Comparison of ENCODE assay signal across 8 cellular contexts in genomic region chr1:145985502-145986439, GRCh38. TPM values are rescaled to one million over a fixed set of nuclear protein-coding genes. Genes with fewer than 3 reads are reported as not detected.
DNase-seq lines count a peak whose midpoint lies in the region; ATAC-seq and TF ChIP-seq lines count a peak whose summit lies in the region.

No MANE protein-coding gene starts in this region.

- no peaks in the 10 kb centered on the region for H3K36me3 ChIP-seq in neuronal stem cell (replicated peaks in 1 of 2; ENCODE audit: control insufficient read depth in 2 of 2, insufficient read depth in 2 of 2, low read length in 2 of 2)

- H3K4me3 ChIP-seq in AG10803 (ENCODE audit: low read length) (no peak overlapping the region), neuronal stem cell (ENCODE audit: low read length in 2 of 2) (no peak overlapping the region), lower leg skin (ENCODE audit: low read depth, poor library complexity, severe bottlenecking) (no peak overlapping the region)

- H3K27me3 ChIP-seq in neuronal stem cell (ENCODE audit: control insufficient read depth in 3 of 3, insufficient read depth in 3 of 3, low read depth in 1 of 3, low read length in 3 of 3): no peaks in the 10 kb centered on the region

- peak overlapping the region; percentile 64 for H2AFZ ChIP-seq in neuronal stem cell (ENCODE audit: low read length)

- H3K79me1 ChIP-seq in neuronal stem cell (ENCODE audit: low read depth, low read length): no peaks in the 10 kb centered on the region

- no peak overlapping the region for H4K91ac ChIP-seq in neuronal stem cell (ENCODE audit: low read depth, low read length, poor library complexity)

- no peak overlapping the region for H3K4ac ChIP-seq in neuronal stem cell (ENCODE audit: low read length)

- TF ChIP-seq CTCF in AG10803 (conservative IDR thresholded peaks at IDR 0.05; ENCODE audit: low read length) (no peak), lower leg skin (IDR thresholded peaks at IDR 0.05) (no peak)

- H3K9me3 ChIP-seq in neuronal stem cell (replicated peaks in 1 of 2; ENCODE audit: control insufficient read depth in 2 of 2, insufficient read depth in 1 of 2, low read depth in 1 of 2, low read length in 2 of 2): no peaks in the 10 kb centered on the region

- TF ChIP-seq POLR2A in lower leg skin (IDR thresholded peaks at IDR 0.05): no peak

- ATAC-seq in esophagus mucosa (peak; percentile 53), GM18870 (IDR thresholded peaks at IDR 0.05; ENCODE audit: unreplicated experiment) (no peak)

- H3K23ac ChIP-seq in neuronal stem cell (ENCODE audit: low read depth, low read length, poor library complexity): no peak overlapping the region

- peaks cover 7 to 16% of the 10 kb centered on the region in 2 donors for H3K4me1 ChIP-seq in neuronal stem cell (ENCODE audit: control insufficient read depth in 2 of 2, insufficient read depth in 1 of 2, low read depth in 1 of 2, low read length in 2 of 2)

- H2BK12ac ChIP-seq in neuronal stem cell (ENCODE audit: low read length): no peak overlapping the region

- H2BK15ac ChIP-seq in neuronal stem cell (ENCODE audit: low read length): no peak overlapping the region

- peak; percentile 83 for DNase-seq in AG10803 (ENCODE audit: low read depth)
- DNase-seq in HT-29 (ENCODE audit: low spot score): peak; percentile 68
- DNase-seq in SKM-1 treated with dmso at 0.1 percent for 144 hours (lab: John Stamatoyannopoulos, UW; ENCODE audit: unreplicated experiment): peak; percentile 93
- DNase-seq in neuronal stem cell (ENCODE audit: low spot score): no peak
- no peak for DNase-seq in lower leg skin (ENCODE audit: low spot score in 2 of 2)
- no peak for DNase-seq in stimulated activated naive CD4-positive, alpha-beta T cell treated with Interleukin-2 at 50 U/mL for 16 hours (lab: John Stamatoyannopoulos, UW)

- H4K8ac ChIP-seq in neuronal stem cell (ENCODE audit: low read depth, low read length): no peak overlapping the region

- no peak overlapping the region for H3K27ac ChIP-seq in neuronal stem cell (replicated peaks; ENCODE audit: low read length)

- intact Hi-C loops in lower leg skin (cut with DNase I; ENCODE audit: low total_unique reads): no loop called here

- H2AK5ac ChIP-seq in neuronal stem cell (ENCODE audit: low read depth, low read length): no peak overlapping the region

- no peak overlapping the region for H2BK5ac ChIP-seq in neuronal stem cell (ENCODE audit: low read length)

- H2BK120ac ChIP-seq in neuronal stem cell (ENCODE audit: low read depth, low read length): no peak overlapping the region

- no peak overlapping the region for H3K9ac ChIP-seq in neuronal stem cell (ENCODE audit: low read depth, low read length, poor library complexity)

- no peak overlapping the region for H3K14ac ChIP-seq in neuronal stem cell (ENCODE audit: low read length)

- no peak overlapping the region for H3K4me2 ChIP-seq in neuronal stem cell (ENCODE audit: insufficient read depth, low read length, poor library complexity, severe bottlenecking)

- no CpG with 5 or more reads among the region's 15 CpGs for WGBS in neuronal stem cell (ENCODE audit: extremely low coverage in 2 of 2, insufficient read length in 2 of 2, insufficient replicate concordance in 1 of 2), 2 donors
- 27 to 31% methylated on average over 15 of the region's 15 CpGs for WGBS in lower leg skin, 2 donors

- H3K18ac ChIP-seq in neuronal stem cell (ENCODE audit: low read length): no peak overlapping the region

RNA-seq across cellular contexts. Expression of gene TXNIP, which starts 10.6 kb away (rescaled TPM):
- 30.1 and 46.6 TPM in 2 replicates for total RNA-seq in HT-29 (2014; rRNA removed; shearing (Covaris generic))
- total RNA-seq in esophagus mucosa: 77.7 TPM
- 111 TPM for polyA plus RNA-seq in neuronal stem cell (2013, experiment 1 of 2)
- 115 TPM for polyA plus RNA-seq in neuronal stem cell (2013, experiment 2 of 2)
- total RNA-seq in lower leg skin: 1,000 to 10,000 TPM; 2,445 to 6,877 (median 3,895) TPM

RNA-seq across cellular contexts. Expression of gene POLR3GL, which starts 21.3 kb away (rescaled TPM):
- 7.1 and 7.4 TPM in 2 replicates for total RNA-seq in HT-29 (2014; rRNA removed; shearing (Covaris generic))
- total RNA-seq in esophagus mucosa: 6.1 TPM
- polyA plus RNA-seq in neuronal stem cell (2013, experiment 1 of 2): 18.0 TPM
- polyA plus RNA-seq in neuronal stem cell (2013, experiment 2 of 2): 20.2 TPM
- total RNA-seq in lower leg skin: 10 to 100 TPM; 10.6 to 15.3 (median 14.2) TPM

RNA-seq across cellular contexts. Expression of gene ANKRD34A, which starts 21.4 kb away (rescaled TPM):
- total RNA-seq in HT-29 (2014; rRNA removed; shearing (Covaris generic)): 0.20 and 1.9 TPM in 2 replicates
- total RNA-seq in esophagus mucosa: 0.12 TPM
- 0.10 TPM for polyA plus RNA-seq in neuronal stem cell (2013, experiment 1 of 2)
- polyA plus RNA-seq in neuronal stem cell (2013, experiment 2 of 2): 0.10 TPM
- total RNA-seq in lower leg skin: 1 to 10 TPM in 1 of 4 donors, under 1 TPM in 3; 0.12 to 1.3 (median 0.39) TPM

RNA-seq across cellular contexts. Expression of gene LIX1L, which starts 28.0 kb away (rescaled TPM):
- 2.5 and 3.0 TPM in 2 replicates for total RNA-seq in HT-29 (2014; rRNA removed; shearing (Covaris generic))
- total RNA-seq in esophagus mucosa (4.3 TPM), lower leg skin (10 to 100 TPM in 1 of 4 donors, 1 to 10 TPM in 3; 4.6 to 14.2 (median 7.7) TPM)
- 17.1 TPM for polyA plus RNA-seq in neuronal stem cell (2013, experiment 1 of 2)
- 17.4 TPM for polyA plus RNA-seq in neuronal stem cell (2013, experiment 2 of 2)

RNA-seq across cellular contexts. Expression of gene HJV, which starts 35.8 kb away (rescaled TPM):
- total RNA-seq in HT-29 (2014; rRNA removed; shearing (Covaris generic)): not detected in 2 replicates
- total RNA-seq in esophagus mucosa (not detected), lower leg skin (not detected)
- polyA plus RNA-seq in neuronal stem cell (2013, experiment 1 of 2): 0.08 TPM
- polyA plus RNA-seq in neuronal stem cell (2013, experiment 2 of 2): 0.12 TPM

Comparison
In these comparisons a context has a peak if more than half of its experiments do, and no peak if none do; other contexts are left out.
1. DNase-seq: peak in AG10803 (single experiment), HT-29 (single experiment) and SKM-1 treated with dmso at 0.1 percent for 144 hours (single experiment); none in neuronal stem cell (single experiment), lower leg skin (0 of 2) and stimulated activated naive CD4-positive, alpha-beta T cell treated with Interleukin-2 at 50 U/mL for 16 hours (single experiment).
2. RNA of gene TXNIP, which starts 10.6 kb away (total RNA-seq): 2,445 to 6,877 TPM in lower leg skin; 77.7 TPM in esophagus mucosa (single experiment) and 30.1 to 46.6 TPM in HT-29; every median in the first group is over 10 times any median in the second.